ENCODE assay signal across 7 cellular contexts in genomic region chr4:183443609-183444148, GRCh38. TPM values are rescaled to one million over a fixed set of nuclear protein-coding genes. Genes with fewer than 3 reads are reported as not detected.
A peak's percentile ranks its signal among the peaks of the same experiment; 100 is the strongest.
DNase-seq lines count a peak whose midpoint lies in the region; TF ChIP-seq lines count a peak whose summit lies in the region.

No MANE protein-coding gene starts in this region.

- H3K4me2 ChIP-seq in neuronal stem cell (ENCODE audit: insufficient read depth, low read length, poor library complexity, severe bottlenecking): peak overlapping the region; percentile 69

- H3K9ac ChIP-seq in neuronal stem cell (ENCODE audit: low read depth, low read length, poor library complexity): peak overlapping the region; percentile 97

- WGBS in neuronal stem cell (ENCODE audit: extremely low coverage in 2 of 2, insufficient read length in 2 of 2, insufficient replicate concordance in 1 of 2), 2 donors: no CpG with 5 or more reads among the region's 26 CpGs

- peak overlapping the region; percentile 99 for H3K18ac ChIP-seq in neuronal stem cell (ENCODE audit: low read length)

- DNase-seq in GM12864 (ENCODE audit: low read depth) (no peak), Kasumi-1 (lab: John Stamatoyannopoulos, UW) (peak; percentile 54 to 59), epithelial cell of proximal tubule (ENCODE audit: low read depth) (no peak), neuronal stem cell (ENCODE audit: low spot score) (no peak), ureter (ENCODE audit: low spot score) (peak; percentile 63), GM10266 (ENCODE audit: extremely low spot score) (no peak)
- DNase-seq in activated CD4-positive, alpha-beta T cell treated with anti-CD3 and anti-CD28 coated beads, Interleukin-2, amount 50 U/mL, for 1 hour: peak; percentile 37

- H2BK12ac ChIP-seq in neuronal stem cell (ENCODE audit: low read length): no peak overlapping the region

- peak overlapping the region; percentile 99 for H2BK5ac ChIP-seq in neuronal stem cell (ENCODE audit: low read length)

- H2BK120ac ChIP-seq in neuronal stem cell (ENCODE audit: low read depth, low read length): no peak overlapping the region

- no peak overlapping the region for H3K4ac ChIP-seq in neuronal stem cell (ENCODE audit: low read length)

- H4K91ac ChIP-seq in neuronal stem cell (ENCODE audit: low read depth, low read length, poor library complexity): peak overlapping the region; percentile 97

- H3K4me1 ChIP-seq in neuronal stem cell (ENCODE audit: control insufficient read depth in 2 of 2, insufficient read depth in 1 of 2, low read depth in 1 of 2, low read length in 2 of 2): peaks cover 0 to 9% of the 10 kb centered on the region in 2 donors

- H3K27ac ChIP-seq in neuronal stem cell (replicated peaks; ENCODE audit: low read length): peak overlapping the region; percentile 99

- H4K8ac ChIP-seq in neuronal stem cell (ENCODE audit: low read depth, low read length): no peak overlapping the region

- H2AK5ac ChIP-seq in neuronal stem cell (ENCODE audit: low read depth, low read length): peak overlapping the region; percentile 70

- no peaks in the 10 kb centered on the region for H3K27me3 ChIP-seq in neuronal stem cell (ENCODE audit: control insufficient read depth in 3 of 3, insufficient read depth in 3 of 3, low read depth in 1 of 3, low read length in 3 of 3)

- H3K79me1 ChIP-seq in neuronal stem cell (ENCODE audit: low read depth, low read length): peaks cover 8% of the 10 kb centered on the region

- H3K4me3 ChIP-seq in GM12864 (ENCODE audit: low read depth, low read length) (peak overlapping the region; percentile 98), epithelial cell of proximal tubule (ENCODE audit: low read depth, low read length) (peak overlapping the region; percentile 97), neuronal stem cell (ENCODE audit: low read length in 2 of 2) (peak overlapping the region; percentile 94 to 99)

- no peaks in the 10 kb centered on the region for H3K9me3 ChIP-seq in neuronal stem cell (replicated peaks in 1 of 2; ENCODE audit: control insufficient read depth in 2 of 2, insufficient read depth in 1 of 2, low read depth in 1 of 2, low read length in 2 of 2)

- peak overlapping the region; percentile 99 for H3K23ac ChIP-seq in neuronal stem cell (ENCODE audit: low read depth, low read length, poor library complexity)

- H3K36me3 ChIP-seq in neuronal stem cell (replicated peaks in 1 of 2; ENCODE audit: control insufficient read depth in 2 of 2, insufficient read depth in 2 of 2, low read length in 2 of 2): peaks cover 12 to 33% of the 10 kb centered on the region in 2 donors

- H2AFZ ChIP-seq in neuronal stem cell (ENCODE audit: low read length): peak overlapping the region; percentile 97

- peak overlapping the region; percentile 49 for H2BK15ac ChIP-seq in neuronal stem cell (ENCODE audit: low read length)

- peak overlapping the region; percentile 90 for H3K14ac ChIP-seq in neuronal stem cell (ENCODE audit: low read length)

- TF ChIP-seq CTCF in GM12864 (IDR thresholded peaks at IDR 0.05; ENCODE audit: low read depth, low read length, missing control alignments) (no peak), epithelial cell of proximal tubule (conservative IDR thresholded peaks at IDR 0.05; ENCODE audit: low read depth, low read length) (peak; percentile 3), GM10266 (IDR thresholded peaks at IDR 0.05; ENCODE audit: control insufficient read depth, insufficient read depth, low read depth, missing control alignments) (no peak)

RNA-seq across cellular contexts. Expression of gene CDKN2AIP, which starts 0.8 kb away (rescaled TPM):
- 25.5 and 36.8 TPM in 2 replicates for total RNA-seq in epithelial cell of proximal tubule
- polyA plus RNA-seq in neuronal stem cell (2013, experiment 1 of 2): 15.8 TPM
- 16.0 TPM for polyA plus RNA-seq in neuronal stem cell (2013, experiment 2 of 2)
- 15.0 TPM for total RNA-seq in ureter

Comparison
In these comparisons a context has a peak if more than half of its experiments do, and no peak if none do; other contexts are left out.
1. DNase-seq: peak in Kasumi-1 (2 of 2), activated CD4-positive, alpha-beta T cell treated with anti-CD3 and anti-CD28 coated beads, Interleukin-2, amount 50 U/mL, for 1 hour (single experiment) and ureter (single experiment); none in GM12864 (single experiment), epithelial cell of proximal tubule (single experiment), neuronal stem cell (single experiment) and GM10266 (single experiment).
2. Peak in every context shown above with its lines, with median percentiles within 50 percentile points of each other: H3K4me3 ChIP-seq.